In genomic region chr1:1825217-1825616, GRCh38 we compare ENCODE assay signal across 17 cellular contexts. TPM values are rescaled to one million over a fixed set of nuclear protein-coding genes. Genes with fewer than 3 reads are reported as not detected.
DNase-seq lines count a peak whose midpoint lies in the region; ATAC-seq, FAIRE-seq and TF ChIP-seq lines count a peak whose summit lies in the region.
"Had no signal": no experiment of that assay in that cellular context is flagged by ENCODE, and none has a peak within 500 bp of the region (broad histone marks: within the 10 kb centered on the region; RNA-seq: fewer than 3 reads in every experiment).

No MANE protein-coding gene starts in this region.

- no peaks in the 10 kb centered on the region for H3K9me3 Mint-ChIP-seq in activated T-cell treated with anti-CD3 and anti-CD28 coated beads, Interleukin-2, amount 50 U/mL, for 24 hours
- no peaks in the 10 kb centered on the region for H3K9me3 Mint-ChIP-seq in activated T-cell treated with anti-CD3 and anti-CD28 coated beads, Interleukin-2, amount 50 U/mL, for 4 hours
- no peaks in the 10 kb centered on the region for H3K9me3 Mint-ChIP-seq in T-cell
- H3K9me3 Mint-ChIP-seq in astrocyte (ENCODE audit: unreplicated experiment): no peaks in the 10 kb centered on the region
- H3K9me3 Mint-ChIP-seq in stimulated activated effector memory CD8-positive, alpha-beta T cell treated with anti-CD3 and anti-CD28 coated beads, Interleukin-12 subunit alpha, Interleukin-12 subunit beta, amount 100 ng/mL, for 72 hours: no peaks in the 10 kb centered on the region

- peak overlapping the region; percentile 7 for H3K4me3 Mint-ChIP-seq in activated T-cell treated with anti-CD3 and anti-CD28 coated beads, Interleukin-2, amount 50 U/mL, for 24 hours
- no peak overlapping the region for H3K4me3 Mint-ChIP-seq in activated T-cell treated with anti-CD3 and anti-CD28 coated beads, Interleukin-2, amount 50 U/mL, for 4 hours
- H3K4me3 Mint-ChIP-seq in T-cell: no peak overlapping the region
- no peak overlapping the region for H3K4me3 Mint-ChIP-seq in astrocyte (ENCODE audit: unreplicated experiment)
- peak overlapping the region; percentile 19 for H3K4me3 Mint-ChIP-seq in stimulated activated effector memory CD8-positive, alpha-beta T cell treated with anti-CD3 and anti-CD28 coated beads, Interleukin-12 subunit alpha, Interleukin-12 subunit beta, amount 100 ng/mL, for 72 hours

- peak overlapping the region; percentile 81 for H3K27ac Mint-ChIP-seq in activated T-cell treated with anti-CD3 and anti-CD28 coated beads, Interleukin-2, amount 50 U/mL, for 24 hours
- peak overlapping the region; percentile 1 to 50 for H3K27ac Mint-ChIP-seq in T-cell
- H3K27ac Mint-ChIP-seq in astrocyte (ENCODE audit: unreplicated experiment): peak overlapping the region; percentile 43
- peak overlapping the region; percentile 54 for H3K27ac Mint-ChIP-seq in stimulated activated effector memory CD8-positive, alpha-beta T cell treated with anti-CD3 and anti-CD28 coated beads, Interleukin-12 subunit alpha, Interleukin-12 subunit beta, amount 100 ng/mL, for 72 hours

- no peak overlapping the region for H3K4ac ChIP-seq in mesendoderm (ENCODE audit: low read depth, low read length)

- no peaks in the 10 kb centered on the region for H3K9me3 ChIP-seq in astrocyte (ENCODE audit: insufficient read depth, low read depth, low read length)
- no peaks in the 10 kb centered on the region for H3K9me3 ChIP-seq in osteoblast (ENCODE audit: low read depth, low read length)
- H3K9me3 ChIP-seq: SJSA1, tibial nerve had no signal

- no peak overlapping the region for H3K9ac ChIP-seq in astrocyte (ENCODE audit: low read length)
- H3K9ac ChIP-seq in mesendoderm (ENCODE audit: low read length): no peak overlapping the region

- DNase-seq in activated T-cell treated with anti-CD3 and anti-CD28 coated beads, Interleukin-2, amount 50 U/mL, for 24 hours: no peak
- no peak for DNase-seq in activated T-cell treated with anti-CD3 and anti-CD28 coated beads, Interleukin-2, amount 50 U/mL, for 4 hours
- DNase-seq in T-cell: no peak
- no peak for DNase-seq in astrocyte (ENCODE audit: low read depth)
- DNase-seq in stimulated activated effector memory CD8-positive, alpha-beta T cell treated with anti-CD3 and anti-CD28 coated beads, Interleukin-12 subunit alpha, Interleukin-12 subunit beta, amount 100 ng/mL, for 72 hours (ENCODE audit: low spot score in 2 of 2): no peak
- no peak for DNase-seq in mesendoderm
- DNase-seq in osteoblast (ENCODE audit: insufficient read length, low spot score, missing footprints): no peak
- DNase-seq in DMS53 treated with DMSO at 0.1 percent for 48 hours (lab: John Stamatoyannopoulos, UW; ENCODE audit: unreplicated experiment): no peak
- DNase-seq: activated CD4-positive, alpha-beta T cell treated with anti-CD3 and anti-CD28 coated beads for 48 hours; aorta; DMS79 treated with DMSO at 0.1 percent for 48 hours; GOT3; NCI-H1417; NCI-H526 treated with DMSO at 0.1 percent for 48 hours had no signal

- no peak overlapping the region for H3K56ac ChIP-seq in mesendoderm (ENCODE audit: low read length)

- no peak overlapping the region for H2AK5ac ChIP-seq in mesendoderm (ENCODE audit: low read length)

- H3K4me1 Mint-ChIP-seq in activated T-cell treated with anti-CD3 and anti-CD28 coated beads, Interleukin-2, amount 50 U/mL, for 24 hours (ENCODE audit: low read depth): peaks cover 63% of the 10 kb centered on the region
- H3K4me1 Mint-ChIP-seq in activated T-cell treated with anti-CD3 and anti-CD28 coated beads, Interleukin-2, amount 50 U/mL, for 4 hours (ENCODE audit: low read depth): peaks cover 36% of the 10 kb centered on the region
- H3K4me1 Mint-ChIP-seq in T-cell (peaks cover 6 to 45% (median 39%) of the 10 kb centered on the region in 3 donors), astrocyte (ENCODE audit: low read depth, unreplicated experiment) (peaks cover 31% of the 10 kb centered on the region)
- peaks cover 44% of the 10 kb centered on the region for H3K4me1 Mint-ChIP-seq in stimulated activated effector memory CD8-positive, alpha-beta T cell treated with anti-CD3 and anti-CD28 coated beads, Interleukin-12 subunit alpha, Interleukin-12 subunit beta, amount 100 ng/mL, for 72 hours

- no CpG with 5 or more reads among the region's 5 CpGs for WGBS in mesendoderm (ENCODE audit: extremely low coverage, insufficient coverage, low lambda C conversion rate)

- H3K23ac ChIP-seq in mesendoderm (ENCODE audit: low read length): no peak overlapping the region

- peaks cover 96% of the 10 kb centered on the region for H3K79me2 ChIP-seq in astrocyte (ENCODE audit: insufficient read depth, low read length)
- peaks cover 21% of the 10 kb centered on the region for H3K79me2 ChIP-seq in mesendoderm (ENCODE audit: control insufficient read depth, insufficient read depth, low read length)
- H3K79me2 ChIP-seq in osteoblast (ENCODE audit: insufficient read depth, low read length): peaks cover 95% of the 10 kb centered on the region

- peaks cover 15% of the 10 kb centered on the region for H3K79me1 ChIP-seq in mesendoderm (ENCODE audit: low read length)

- no peak overlapping the region for H4K5ac ChIP-seq in mesendoderm (ENCODE audit: low read length)

- H3K27ac ChIP-seq in astrocyte (ENCODE audit: low read depth, low read length) (no peak overlapping the region), mesendoderm (ENCODE audit: low read depth, low read length) (no peak overlapping the region), osteoblast (ENCODE audit: low read depth, low read length) (no peak overlapping the region)
- H3K27ac ChIP-seq: SJSA1, tibial nerve had no signal

- no peak for TF ChIP-seq CTCF in astrocyte (IDR thresholded peaks at IDR 0.05; ENCODE audit: insufficient read depth, low read depth, low read length)
- no peak for TF ChIP-seq CTCF in osteoblast (IDR thresholded peaks at IDR 0.05; ENCODE audit: extremely low read depth, low read depth, low read length)

- no peak for FAIRE-seq in astrocyte (lab: Jason Lieb, UNC)
- FAIRE-seq: endothelial cell of umbilical vein had no signal

- H3K18ac ChIP-seq in mesendoderm (ENCODE audit: low read length): no peak overlapping the region

- H3K4me1 ChIP-seq in astrocyte (ENCODE audit: insufficient read depth, low read length) (peaks cover 16% of the 10 kb centered on the region), mesendoderm (ENCODE audit: control insufficient read depth, low read depth, low read length) (peaks cover 3% of the 10 kb centered on the region), osteoblast (ENCODE audit: insufficient read depth, low read length) (peaks cover 12% of the 10 kb centered on the region)
- H3K4me1 ChIP-seq: SJSA1 had no signal

- H4K20me1 ChIP-seq in astrocyte (ENCODE audit: insufficient read depth, low read length): peaks cover 81% of the 10 kb centered on the region
- peaks cover 43% of the 10 kb centered on the region for H4K20me1 ChIP-seq in osteoblast (ENCODE audit: insufficient read depth, low read length)

- H3K36me3 ChIP-seq in astrocyte (ENCODE audit: insufficient read depth, low read length) (peaks cover 40% of the 10 kb centered on the region), mesendoderm (ENCODE audit: control insufficient read depth, insufficient read depth, low read length) (peaks cover 2% of the 10 kb centered on the region), osteoblast (ENCODE audit: insufficient read depth, low read length) (peaks cover 45% of the 10 kb centered on the region)

- H2BK5ac ChIP-seq in mesendoderm (ENCODE audit: low read length): no peak overlapping the region

- H3K36me3 Mint-ChIP-seq in activated T-cell treated with anti-CD3 and anti-CD28 coated beads, Interleukin-2, amount 50 U/mL, for 24 hours (ENCODE audit: low read depth): peaks cover 74% of the 10 kb centered on the region
- peaks cover 24% of the 10 kb centered on the region for H3K36me3 Mint-ChIP-seq in activated T-cell treated with anti-CD3 and anti-CD28 coated beads, Interleukin-2, amount 50 U/mL, for 4 hours (ENCODE audit: insufficient read depth)
- peaks cover 18% of the 10 kb centered on the region for H3K36me3 Mint-ChIP-seq in T-cell
- peaks cover 11% of the 10 kb centered on the region for H3K36me3 Mint-ChIP-seq in astrocyte (ENCODE audit: low read depth, unreplicated experiment)
- H3K36me3 Mint-ChIP-seq in stimulated activated effector memory CD8-positive, alpha-beta T cell treated with anti-CD3 and anti-CD28 coated beads, Interleukin-12 subunit alpha, Interleukin-12 subunit beta, amount 100 ng/mL, for 72 hours: peaks cover 88% of the 10 kb centered on the region

- no peak overlapping the region for H2BK15ac ChIP-seq in mesendoderm (replicated peaks; ENCODE audit: low read depth)

- CTCF ChIA-PET in T-cell (lab: Charles Lee): no interaction called here

- H3K4me3 ChIP-seq in astrocyte (ENCODE audit: insufficient read depth, low read depth, low read length): no peak overlapping the region
- no peak overlapping the region for H3K4me3 ChIP-seq in mesendoderm (ENCODE audit: low read length)
- no peak overlapping the region for H3K4me3 ChIP-seq in osteoblast (ENCODE audit: insufficient read depth, low read length)
- H3K4me3 ChIP-seq: SJSA1, tibial nerve had no signal

- no peak overlapping the region for H2AFZ ChIP-seq in astrocyte (ENCODE audit: low read depth, low read length)
- no peak overlapping the region for H2AFZ ChIP-seq in osteoblast (ENCODE audit: low read length)

- H4K8ac ChIP-seq in mesendoderm (ENCODE audit: low read depth, low read length): no peak overlapping the region

- no peaks in the 10 kb centered on the region for H3K27me3 Mint-ChIP-seq in activated T-cell treated with anti-CD3 and anti-CD28 coated beads, Interleukin-2, amount 50 U/mL, for 24 hours
- H3K27me3 Mint-ChIP-seq in activated T-cell treated with anti-CD3 and anti-CD28 coated beads, Interleukin-2, amount 50 U/mL, for 4 hours (ENCODE audit: low read depth): no peaks in the 10 kb centered on the region
- H3K27me3 Mint-ChIP-seq in T-cell: no peaks in the 10 kb centered on the region
- H3K27me3 Mint-ChIP-seq in astrocyte (ENCODE audit: low read depth, unreplicated experiment): no peaks in the 10 kb centered on the region

- H2BK120ac ChIP-seq in mesendoderm (ENCODE audit: low read depth, low read length): no peak overlapping the region

- no peak for ATAC-seq in activated T-cell treated with anti-CD3 and anti-CD28 coated beads, Interleukin-2, amount 50 U/mL, for 4 hours
- no peak for ATAC-seq in T-cell (replicated peaks in 1 of 4)
- peak; percentile 77 for ATAC-seq in stimulated activated effector memory CD8-positive, alpha-beta T cell treated with anti-CD3 and anti-CD28 coated beads, Interleukin-12 subunit alpha, Interleukin-12 subunit beta, amount 100 ng/mL, for 72 hours

- H3K27me3 ChIP-seq in astrocyte (ENCODE audit: insufficient read depth, low read length) (no peaks in the 10 kb centered on the region), mesendoderm (ENCODE audit: insufficient read depth, low read length, poor library complexity) (no peaks in the 10 kb centered on the region), osteoblast (ENCODE audit: insufficient read depth, low read length) (no peaks in the 10 kb centered on the region)
- H3K27me3 ChIP-seq: SJSA1, tibial nerve had no signal

- POLR2A ChIA-PET in T-cell (lab: Charles Lee): no interaction called here

- H3K4me2 ChIP-seq in astrocyte (ENCODE audit: low read length) (no peak overlapping the region), mesendoderm (ENCODE audit: low read length) (no peak overlapping the region), osteoblast (ENCODE audit: insufficient read depth, low read length) (no peak overlapping the region)

RNA-seq across cellular contexts. Expression of gene NADK, which starts 46.9 kb away (rescaled TPM):
- 100 to 1,000 TPM in 2 of 3 donors, 10 to 100 TPM in 1; 98.7 to 108 (median 106) TPM for total RNA-seq in activated T-cell treated with anti-CD3 and anti-CD28 coated beads, Interleukin-2, amount 50 U/mL, for 4 hours
- total RNA-seq in T-cell: 10 to 100 TPM; 45.6 to 68.2 (median 58.0) TPM
- 83.7 and 87.6 TPM in 2 replicates for total RNA-seq in astrocyte
- 30.6 TPM for polyA plus RNA-seq in mesendoderm (2013, experiment 1 of 2)
- 32.5 TPM for polyA plus RNA-seq in mesendoderm (2013, experiment 2 of 2)
- total RNA-seq in osteoblast: 43.9 and 45.6 TPM in 2 replicates

Comparison
In these comparisons a context has a peak if more than half of its experiments do, and no peak if none do; other contexts are left out.
1. H3K4me3 Mint-ChIP-seq: peak in activated T-cell treated with anti-CD3 and anti-CD28 coated beads, Interleukin-2, amount 50 U/mL, for 24 hours (single experiment) and stimulated activated effector memory CD8-positive, alpha-beta T cell treated with anti-CD3 and anti-CD28 coated beads, Interleukin-12 subunit alpha, Interleukin-12 subunit beta, amount 100 ng/mL, for 72 hours (single experiment); none in activated T-cell treated with anti-CD3 and anti-CD28 coated beads, Interleukin-2, amount 50 U/mL, for 4 hours (single experiment), T-cell (0 of 3) and astrocyte (single experiment).
2. H3K27ac Mint-ChIP-seq: peak in every context shown above with its lines; median percentile 81 in activated T-cell treated with anti-CD3 and anti-CD28 coated beads, Interleukin-2, amount 50 U/mL, for 24 hours; 54 in stimulated activated effector memory CD8-positive, alpha-beta T cell treated with anti-CD3 and anti-CD28 coated beads, Interleukin-12 subunit alpha, Interleukin-12 subunit beta, amount 100 ng/mL, for 72 hours; 43 in astrocyte; 26 in T-cell.